Comparison of ENCODE assay signal across 9 cellular contexts in genomic region chr2:111698743-111699554, GRCh38.
DNase-seq lines count a peak whose midpoint lies in the region; ATAC-seq and TF ChIP-seq lines count a peak whose summit lies in the region.
"Had no signal": no experiment of that assay in that cellular context is flagged by ENCODE, and none has a peak within 500 bp of the region (broad histone marks: within the 10 kb centered on the region; RNA-seq: fewer than 3 reads in every experiment).

No MANE protein-coding gene starts in this region.

- no peak for TF ChIP-seq POLR2A in breast epithelium (IDR thresholded peaks at IDR 0.05)

- H3K4me3 ChIP-seq in breast epithelium, result no peak overlapping the region

- H3K27me3 ChIP-seq in breast epithelium, result no peaks in the 10 kb centered on the region

- ATAC-seq in GM18498 (IDR thresholded peaks at IDR 0.05; ENCODE audit: unreplicated experiment), result no peak

- intact Hi-C loops in breast epithelium (cut with DNase I; ENCODE audit: low total_unique reads), result no loop called here

- no peaks in the 10 kb centered on the region for H3K4me1 ChIP-seq in breast epithelium

- H3K36me3 ChIP-seq in breast epithelium, result no peaks in the 10 kb centered on the region

- no peak overlapping the region for H3K27ac ChIP-seq in breast epithelium

- TF ChIP-seq CTCF in breast epithelium (IDR thresholded peaks at IDR 0.05), result peak in 2 of 3 donors; percentile 15 to 38

- peak; percentile 76 for DNase-seq in NK-92 treated with Interleukin-12 subunit alpha and Interleukin-12 subunit beta, amount 100 ng/mL, for 24 hours (lab: John Stamatoyannopoulos, UW)
- DNase-seq in NK-92 (lab: John Stamatoyannopoulos, UW; ENCODE audit: unreplicated experiment) (no peak), NCI-H2081 (lab: John Stamatoyannopoulos, UW) (peak; percentile 29 to 68), UCSD-AML1 (lab: John Stamatoyannopoulos, UW; ENCODE audit: unreplicated experiment) (peak; percentile 83), breast epithelium (ENCODE audit: low spot score in 2 of 2) (peak; percentile 61 to 64), left kidney (ENCODE audit: low read depth, low spot score) (peak; percentile 69)
- peak in 2 of 3 experiments; percentile 27 to 31 for DNase-seq in stimulated activated CD4-positive, alpha-beta T cell treated with anti-CD3 and anti-CD28 coated beads, TNF-alpha, amount 100 ng/mL, for 4 hours (ENCODE audit: low read depth in 3 of 3)
- DNase-seq: naive B cell had no signal

- H3K9me3 ChIP-seq in breast epithelium, result no peaks in the 10 kb centered on the region
